Comparison of ENCODE assay signal across 14 cellular contexts in genomic region chr4:170698334-170698733, GRCh38.
DNase-seq lines count a peak whose midpoint lies in the region; ATAC-seq and TF ChIP-seq lines count a peak whose summit lies in the region.
"Had no signal": no experiment of that assay in that cellular context is flagged by ENCODE, and none has a peak within 500 bp of the region (broad histone marks: within the 10 kb centered on the region; RNA-seq: fewer than 3 reads in every experiment).

No MANE protein-coding gene starts in this region.

- POLR2A ChIA-PET in activated CD8-positive, alpha-beta T cell treated with anti-CD3 and anti-CD28 coated beads for 36 hours (lab: Charles Lee): no interaction called here

- H3K36me3 Mint-ChIP-seq in activated CD8-positive, alpha-beta T cell treated with anti-CD3 and anti-CD28 coated beads for 36 hours (ENCODE audit: low read depth): no peaks in the 10 kb centered on the region
- H3K36me3 Mint-ChIP-seq: activated naive CD4-positive, alpha-beta T cell treated with anti-CD3 and anti-CD28 coated beads, Interleukin-2, amount 10 ng/mL, durations not matched to agents 7 days and 5 days had no signal

- no peak for TF ChIP-seq CTCF in activated CD8-positive, alpha-beta T cell treated with anti-CD3 and anti-CD28 coated beads for 36 hours (IDR thresholded peaks at IDR 0.05)

- intact Hi-C loops in activated CD8-positive, alpha-beta T cell treated with anti-CD3 and anti-CD28 coated beads for 36 hours (cut with micrococcal nuclease): no loop called here

- no peaks in the 10 kb centered on the region for H3K4me1 Mint-ChIP-seq in activated CD8-positive, alpha-beta T cell treated with anti-CD3 and anti-CD28 coated beads for 36 hours (ENCODE audit: low read depth)
- H3K4me1 Mint-ChIP-seq: activated naive CD4-positive, alpha-beta T cell treated with anti-CD3 and anti-CD28 coated beads, Interleukin-2, amount 10 ng/mL, durations not matched to agents 7 days and 5 days; central memory CD8-positive, alpha-beta T cell had no signal

- no peak overlapping the region for H3K4me3 Mint-ChIP-seq in activated CD8-positive, alpha-beta T cell treated with anti-CD3 and anti-CD28 coated beads for 36 hours
- H3K4me3 Mint-ChIP-seq: activated naive CD4-positive, alpha-beta T cell treated with anti-CD3 and anti-CD28 coated beads, Interleukin-2, amount 10 ng/mL, durations not matched to agents 7 days and 5 days; central memory CD8-positive, alpha-beta T cell had no signal

- H3K9me3 Mint-ChIP-seq in activated CD8-positive, alpha-beta T cell treated with anti-CD3 and anti-CD28 coated beads for 36 hours: peaks cover 7% of the 10 kb centered on the region

- CTCF ChIA-PET in activated CD8-positive, alpha-beta T cell treated with anti-CD3 and anti-CD28 coated beads for 36 hours (lab: Charles Lee): interaction anchor here (0.6 kb wide), 1 partner anchor 1318 kb away, joined by 3 read pairs; no protein-coding TSS in a partner anchor

- no peaks in the 10 kb centered on the region for H3K27me3 Mint-ChIP-seq in activated CD8-positive, alpha-beta T cell treated with anti-CD3 and anti-CD28 coated beads for 36 hours
- H3K27me3 Mint-ChIP-seq: activated naive CD4-positive, alpha-beta T cell treated with anti-CD3 and anti-CD28 coated beads, Interleukin-2, amount 10 ng/mL, durations not matched to agents 7 days and 5 days; central memory CD8-positive, alpha-beta T cell had no signal

- H3K27ac Mint-ChIP-seq in activated CD8-positive, alpha-beta T cell treated with anti-CD3 and anti-CD28 coated beads for 36 hours: no peak overlapping the region
- H3K27ac Mint-ChIP-seq: activated naive CD4-positive, alpha-beta T cell treated with anti-CD3 and anti-CD28 coated beads, Interleukin-2, amount 10 ng/mL, durations not matched to agents 7 days and 5 days had no signal

- DNase-seq in GM19238 (ENCODE audit: insufficient read length, low spot score): no peak
- DNase-seq in activated T-cell treated with anti-CD3 and anti-CD28 coated beads for 4 hours: no peak
- no peak for DNase-seq in effector CD4-positive, alpha-beta T cell
- no peak for DNase-seq in activated CD8-positive, alpha-beta T cell treated with anti-CD3 and anti-CD28 coated beads for 36 hours
- DNase-seq: activated naive CD4-positive, alpha-beta T cell treated with anti-CD3 and anti-CD28 coated beads, Interleukin-2, amount 10 ng/mL, durations not matched to agents 7 days and 5 days; DMS79; erythroblast; NCI-H226; pancreas had no signal

- ATAC-seq in GM18502 (IDR thresholded peaks at IDR 0.05; ENCODE audit: poor library complexity, unreplicated experiment) (peak; percentile 70), GM19463 (IDR thresholded peaks at IDR 0.05; ENCODE audit: unreplicated experiment) (peak; percentile 61), HG02870 (IDR thresholded peaks at IDR 0.05; ENCODE audit: unreplicated experiment) (peak; percentile 59), HG03460 (IDR thresholded peaks at IDR 0.05; ENCODE audit: unreplicated experiment) (peak; percentile 62)
- no peak for ATAC-seq in activated CD8-positive, alpha-beta T cell treated with anti-CD3 and anti-CD28 coated beads for 36 hours
- ATAC-seq: pancreas had no signal
